Comparison of ENCODE assay signal across 14 cellular contexts in genomic region chr2:67255933-67256615, GRCh38.
DNase-seq lines count a peak whose midpoint lies in the region; ATAC-seq and TF ChIP-seq lines count a peak whose summit lies in the region.
"Had no signal": no experiment of that assay in that cellular context is flagged by ENCODE, and none has a peak within 500 bp of the region (broad histone marks: within the 10 kb centered on the region; RNA-seq: fewer than 3 reads in every experiment).

No MANE protein-coding gene starts in this region.

- H3K36me3 ChIP-seq in breast epithelium: no peaks in the 10 kb centered on the region
- H3K36me3 ChIP-seq: esophagus squamous epithelium, SJCRH30 had no signal

- DNase-seq in MCF 10A (ENCODE audit: unreplicated experiment) (peak; percentile 84), breast epithelium (ENCODE audit: low spot score in 2 of 2) (no peak), NCI-H748 treated with DMSO at 0.1 percent for 48 hours (lab: John Stamatoyannopoulos, UW) (peak; percentile 37), fibroblast of peridontal ligament (ENCODE audit: extremely low read depth) (peak; percentile 58), activated T-cell treated with anti-CD3 and anti-CD28 coated beads for 4 hours (no peak), C1 segment of cervical spinal cord (lab: John Stamatoyannopoulos, UW) (no peak)
- no peak for DNase-seq in activated naive CD4-positive, alpha-beta T cell treated with Interleukin-2 at 50 U/mL for 16 hours
- DNase-seq: activated naive CD4-positive, alpha-beta T cell treated with anti-CD3 and anti-CD28 coated beads, Interleukin-2, amount 10 ng/mL, durations not matched to agents 7 days and 5 days; AML-193; esophagus squamous epithelium; Karpas-422; psoas muscle; SJCRH30 had no signal

- H3K4me1 ChIP-seq in breast epithelium: no peaks in the 10 kb centered on the region

- peaks cover 1% of the 10 kb centered on the region for H3K36me3 Mint-ChIP-seq in MCF 10A (ENCODE audit: insufficient read depth, unreplicated experiment)
- H3K36me3 Mint-ChIP-seq: activated naive CD4-positive, alpha-beta T cell treated with anti-CD3 and anti-CD28 coated beads, Interleukin-2, amount 10 ng/mL, durations not matched to agents 7 days and 5 days had no signal

- no peak for TF ChIP-seq POLR2A in breast epithelium (IDR thresholded peaks at IDR 0.05)

- H3K27ac Mint-ChIP-seq in MCF 10A (ENCODE audit: low read depth, unreplicated experiment): peak overlapping the region; percentile 89
- H3K27ac Mint-ChIP-seq: activated naive CD4-positive, alpha-beta T cell treated with anti-CD3 and anti-CD28 coated beads, Interleukin-2, amount 10 ng/mL, durations not matched to agents 7 days and 5 days had no signal

- H3K27ac ChIP-seq in breast epithelium: no peak overlapping the region
- H3K27ac ChIP-seq: esophagus squamous epithelium, psoas muscle, SJCRH30 had no signal

- TF ChIP-seq CTCF in MCF 10A (IDR thresholded peaks at IDR 0.05; ENCODE audit: unreplicated experiment) (no peak), breast epithelium (IDR thresholded peaks at IDR 0.05) (no peak)

- no peaks in the 10 kb centered on the region for H3K9me3 Mint-ChIP-seq in MCF 10A (ENCODE audit: unreplicated experiment)
- H3K9me3 Mint-ChIP-seq: activated naive CD4-positive, alpha-beta T cell treated with anti-CD3 and anti-CD28 coated beads, Interleukin-2, amount 10 ng/mL, durations not matched to agents 7 days and 5 days had no signal

- CTCF ChIA-PET in MCF 10A (lab: Yijun Ruan, JAX): interaction anchor here (0.6 to 1.4 kb wide), 4 partner anchors 22 to 394 kb away, joined by 3 read pairs; no protein-coding TSS in a partner anchor

- H3K9me3 ChIP-seq in breast epithelium: no peaks in the 10 kb centered on the region
- H3K9me3 ChIP-seq: esophagus squamous epithelium, psoas muscle, SJCRH30 had no signal

- ATAC-seq in HG03175 (IDR thresholded peaks at IDR 0.05; ENCODE audit: unreplicated experiment): no peak
- ATAC-seq: psoas muscle had no signal

- no TSS peak for BruUV-seq in MCF 10A (replicated peaks; lab: Mats Ljungman, UMichigan)

- no peaks in the 10 kb centered on the region for H3K27me3 ChIP-seq in breast epithelium
- H3K27me3 ChIP-seq: esophagus squamous epithelium had no signal

- H3K4me1 Mint-ChIP-seq in MCF 10A (ENCODE audit: insufficient read depth, unreplicated experiment): peaks cover 33% of the 10 kb centered on the region
- H3K4me1 Mint-ChIP-seq: activated naive CD4-positive, alpha-beta T cell treated with anti-CD3 and anti-CD28 coated beads, Interleukin-2, amount 10 ng/mL, durations not matched to agents 7 days and 5 days had no signal

- POLR2A ChIA-PET in MCF 10A (lab: Yijun Ruan, JAX): interaction anchor here (0.5 to 1.5 kb wide), 8 partner anchors 22 to 865 kb away, joined by 3 to 5 read pairs (median 3); partner anchors contain the start of gene MEIS1

- H3K4me3 ChIP-seq in breast epithelium: no peak overlapping the region
- H3K4me3 ChIP-seq: esophagus squamous epithelium, psoas muscle, SJCRH30 had no signal

- intact Hi-C loops in MCF 10A (cut with micrococcal nuclease) (no loop called here), breast epithelium (cut with DNase I; ENCODE audit: low total_unique reads) (loop anchor here (10.0 kb wide), 1 partner anchor 281 kb away; no protein-coding TSS in a partner anchor)

- no peaks in the 10 kb centered on the region for H3K27me3 Mint-ChIP-seq in MCF 10A (ENCODE audit: insufficient read depth, unreplicated experiment)
- H3K27me3 Mint-ChIP-seq: activated naive CD4-positive, alpha-beta T cell treated with anti-CD3 and anti-CD28 coated beads, Interleukin-2, amount 10 ng/mL, durations not matched to agents 7 days and 5 days had no signal

- H3K4me3 Mint-ChIP-seq in MCF 10A (ENCODE audit: unreplicated experiment): no peak overlapping the region
- H3K4me3 Mint-ChIP-seq: activated naive CD4-positive, alpha-beta T cell treated with anti-CD3 and anti-CD28 coated beads, Interleukin-2, amount 10 ng/mL, durations not matched to agents 7 days and 5 days had no signal

Comparison
In these comparisons a context has a peak if more than half of its experiments do, and no peak if none do; other contexts are left out.
1. DNase-seq: peak in MCF 10A (single experiment), NCI-H748 treated with DMSO at 0.1 percent for 48 hours (single experiment) and fibroblast of peridontal ligament (single experiment); none in breast epithelium (0 of 2), activated T-cell treated with anti-CD3 and anti-CD28 coated beads for 4 hours (single experiment), C1 segment of cervical spinal cord (0 of 14) and activated naive CD4-positive, alpha-beta T cell treated with Interleukin-2 at 50 U/mL for 16 hours (single experiment).